ENCODE assay signal across 15 cellular contexts in genomic region chr2:196290149-196290548, GRCh38.
DNase-seq lines count a peak whose midpoint lies in the region; ATAC-seq and TF ChIP-seq lines count a peak whose summit lies in the region.
"Had no signal": no experiment of that assay in that cellular context is flagged by ENCODE, and none has a peak within 500 bp of the region (broad histone marks: within the 10 kb centered on the region; RNA-seq: fewer than 3 reads in every experiment).

No MANE protein-coding gene starts in this region.

- no peaks in the 10 kb centered on the region for H3K36me3 Mint-ChIP-seq in activated CD4-positive, alpha-beta T cell treated with anti-CD3 and anti-CD28 coated beads for 36 hours (ENCODE audit: low read depth)
- no peaks in the 10 kb centered on the region for H3K36me3 Mint-ChIP-seq in natural killer cell treated with Interleukin-12 subunit alpha and Interleukin-12 subunit beta and Interleukin-15 and Interleukin-18, amount 100 ng/mL, for 72 hours
- H3K36me3 Mint-ChIP-seq in natural killer cell (no peaks in the 10 kb centered on the region), type B pancreatic cell (peaks cover 9% of the 10 kb centered on the region)

- H3K4me3 Mint-ChIP-seq in activated CD4-positive, alpha-beta T cell treated with anti-CD3 and anti-CD28 coated beads for 36 hours = no peak overlapping the region
- H3K4me3 Mint-ChIP-seq in natural killer cell treated with Interleukin-12 subunit alpha and Interleukin-12 subunit beta and Interleukin-15 and Interleukin-18, amount 100 ng/mL, for 72 hours = no peak overlapping the region
- H3K4me3 Mint-ChIP-seq in natural killer cell (no peak overlapping the region), type B pancreatic cell (no peak overlapping the region)

- POLR2A ChIA-PET in activated CD4-positive, alpha-beta T cell treated with anti-CD3 and anti-CD28 coated beads for 36 hours (lab: Charles Lee) = interaction anchor here (0.5 kb wide), 1 partner anchor 260 kb away, joined by 3 read pairs; no protein-coding TSS in a partner anchor

- H3K27ac ChIP-seq in epithelial cell of prostate = peak overlapping the region; percentile 94
- H3K27ac ChIP-seq: GM23248 had no signal

- TF ChIP-seq CTCF in natural killer cell (IDR thresholded peaks at IDR 0.05) = no peak
- TF ChIP-seq CTCF in type B pancreatic cell (conservative IDR thresholded peaks at IDR 0.05) = no peak

- peak; percentile 52 for ATAC-seq in activated CD4-positive, alpha-beta T cell treated with anti-CD3 and anti-CD28 coated beads for 36 hours
- ATAC-seq in natural killer cell treated with Interleukin-12 subunit alpha and Interleukin-12 subunit beta and Interleukin-15 and Interleukin-18, amount 100 ng/mL, for 72 hours = no peak
- ATAC-seq in natural killer cell = no peak
- no peak for ATAC-seq in GM19397 (IDR thresholded peaks at IDR 0.05; ENCODE audit: unreplicated experiment)
- ATAC-seq: HCT116 had no signal

- no peak overlapping the region for H3K27ac Mint-ChIP-seq in activated CD4-positive, alpha-beta T cell treated with anti-CD3 and anti-CD28 coated beads for 36 hours
- peak overlapping the region; percentile 68 to 74 for H3K27ac Mint-ChIP-seq in natural killer cell treated with Interleukin-12 subunit alpha and Interleukin-12 subunit beta and Interleukin-15 and Interleukin-18, amount 100 ng/mL, for 72 hours
- H3K27ac Mint-ChIP-seq in natural killer cell = no peak overlapping the region
- H3K27ac Mint-ChIP-seq in type B pancreatic cell = peak overlapping the region; percentile 99

- H3K27me3 Mint-ChIP-seq in activated CD4-positive, alpha-beta T cell treated with anti-CD3 and anti-CD28 coated beads for 36 hours = no peaks in the 10 kb centered on the region
- peaks cover 0 to 4% of the 10 kb centered on the region in 2 donors for H3K27me3 Mint-ChIP-seq in natural killer cell treated with Interleukin-12 subunit alpha and Interleukin-12 subunit beta and Interleukin-15 and Interleukin-18, amount 100 ng/mL, for 72 hours
- H3K27me3 Mint-ChIP-seq in natural killer cell (ENCODE audit: low read depth in 2 of 2) (peaks cover 8 to 11% of the 10 kb centered on the region in 2 donors), type B pancreatic cell (no peaks in the 10 kb centered on the region)

- CTCF ChIA-PET in activated CD4-positive, alpha-beta T cell treated with anti-CD3 and anti-CD28 coated beads for 36 hours (lab: Charles Lee) = interaction anchor here (0.5 to 1.8 kb wide), 7 partner anchors 8 to 221 kb away, joined by 3 to 10 read pairs (median 4); no protein-coding TSS in a partner anchor

- peaks cover 70% of the 10 kb centered on the region for H3K4me1 Mint-ChIP-seq in activated CD4-positive, alpha-beta T cell treated with anti-CD3 and anti-CD28 coated beads for 36 hours
- H3K4me1 Mint-ChIP-seq in natural killer cell treated with Interleukin-12 subunit alpha and Interleukin-12 subunit beta and Interleukin-15 and Interleukin-18, amount 100 ng/mL, for 72 hours (ENCODE audit: low read depth in 2 of 2) = peaks cover 51 to 52% of the 10 kb centered on the region in 2 donors
- H3K4me1 Mint-ChIP-seq in natural killer cell = peaks cover 30 to 39% of the 10 kb centered on the region in 2 donors
- H3K4me1 Mint-ChIP-seq in type B pancreatic cell (ENCODE audit: unreplicated experiment) = peaks cover 10% of the 10 kb centered on the region

- no peaks in the 10 kb centered on the region for H3K9me3 Mint-ChIP-seq in activated CD4-positive, alpha-beta T cell treated with anti-CD3 and anti-CD28 coated beads for 36 hours (ENCODE audit: low read depth)
- no peaks in the 10 kb centered on the region for H3K9me3 Mint-ChIP-seq in natural killer cell treated with Interleukin-12 subunit alpha and Interleukin-12 subunit beta and Interleukin-15 and Interleukin-18, amount 100 ng/mL, for 72 hours
- H3K9me3 Mint-ChIP-seq in natural killer cell (no peaks in the 10 kb centered on the region), type B pancreatic cell (no peaks in the 10 kb centered on the region)

- DNase-seq in activated CD4-positive, alpha-beta T cell treated with anti-CD3 and anti-CD28 coated beads for 36 hours = no peak
- no peak for DNase-seq in activated CD4-positive, alpha-beta T cell treated with anti-CD3 and anti-CD28 coated beads, Interleukin-2, amount 50 U/mL, for 4 hours
- DNase-seq in natural killer cell treated with Interleukin-12 subunit alpha and Interleukin-12 subunit beta and Interleukin-15 and Interleukin-18, amount 100 ng/mL, for 72 hours (ENCODE audit: low spot score) = no peak
- DNase-seq in natural killer cell (no peak), epithelial cell of prostate (ENCODE audit: low read depth, low spot score) (no peak), type B pancreatic cell (ENCODE audit: extremely low spot score, unreplicated experiment) (no peak), head of caudate nucleus (no peak)
- DNase-seq: C1 segment of cervical spinal cord; Caco-2; GM23248; NCI-H1436 treated with DMSO at 0.1 percent for 48 hours; NCI-H2081 treated with DMSO at 0.1 percent for 48 hours; NK-92 treated with Interleukin-12 subunit alpha and Interleukin-12 subunit beta, amount 100 ng/mL, for 24 hours had no signal

- intact Hi-C loops in activated CD4-positive, alpha-beta T cell treated with anti-CD3 and anti-CD28 coated beads for 36 hours (cut with DNase I, micrococcal nuclease) = loop anchor here (5.0 kb wide), 2 partner anchors 213 to 368 kb away; no protein-coding TSS in a partner anchor
- intact Hi-C loops in natural killer cell (cut with micrococcal nuclease) (no loop called here), head of caudate nucleus (cut with DNase I) (loop anchor here (10.0 kb wide), 1 partner anchor 465 kb away; no protein-coding TSS in a partner anchor)

Comparison
In these comparisons a context has a peak if more than half of its experiments do, and no peak if none do; other contexts are left out.
1. H3K27ac Mint-ChIP-seq: peak in natural killer cell treated with Interleukin-12 subunit alpha and Interleukin-12 subunit beta and Interleukin-15 and Interleukin-18, amount 100 ng/mL, for 72 hours (2 of 2) and type B pancreatic cell (single experiment); none in activated CD4-positive, alpha-beta T cell treated with anti-CD3 and anti-CD28 coated beads for 36 hours (single experiment) and natural killer cell (0 of 2).